ENCODE assay signal across 1 cellular context in genomic region chr2:43186679-43187374, GRCh38.
TF ChIP-seq lines count a peak whose summit lies in the region.

No MANE protein-coding gene starts in this region.

TF ChIP-seq in GM23338, 12 proteins besides CTCF, POLR2A, EP300 and RAD21 (continued from another document):
- TF ChIP-seq ZNF462 (CRISPR knock-in tag; IDR thresholded peaks at IDR 0.05) (no peak), NANOG (IDR thresholded peaks at IDR 0.05; ENCODE audit: borderline replicate concordance) (no peak)
